In the genomic region with DNA sequence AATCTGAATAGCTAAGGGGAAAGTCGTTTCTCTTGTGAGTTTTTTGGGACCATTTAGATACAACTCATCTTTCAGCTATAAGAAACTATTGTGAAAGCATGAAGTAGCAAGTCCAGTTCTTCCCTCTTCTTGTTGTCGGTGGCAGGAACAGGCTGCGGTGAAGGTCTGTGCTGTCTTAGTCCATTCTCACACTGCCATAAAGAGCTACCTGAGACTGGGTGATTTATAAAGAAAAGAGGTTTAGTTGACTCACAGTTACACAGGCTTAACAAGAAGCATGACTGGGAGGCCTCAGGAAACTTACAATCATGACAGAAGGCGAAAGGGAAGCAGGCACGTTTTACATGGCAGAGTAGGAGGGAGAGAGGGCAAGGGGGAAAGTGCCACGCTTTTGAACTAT, we compare ENCODE assay signal across 21 cellular contexts.
DNase-seq lines count a peak whose midpoint lies in the region; ATAC-seq and TF ChIP-seq lines count a peak whose summit lies in the region.
"Had no signal": no experiment of that assay in that cellular context is flagged by ENCODE, and none has a peak within 500 bp of the region (broad histone marks: within the 10 kb centered on the region; RNA-seq: fewer than 3 reads in every experiment).

No MANE protein-coding gene starts in this region.

- H3K9me3 ChIP-seq in Loucy (ENCODE audit: insufficient read depth, low read depth, low read length): no peaks in the 10 kb centered on the region
- H3K9me3 ChIP-seq: A549, Peyer's patch had no signal

- intact Hi-C loops in activated CD8-positive, alpha-beta T cell treated with anti-CD3 and anti-CD28 coated beads for 36 hours (cut with micrococcal nuclease): no loop called here

- H3K9me2 ChIP-seq in Loucy (replicated peaks; ENCODE audit: low read depth, low read length): no peaks in the 10 kb centered on the region

- H2AFZ ChIP-seq in Loucy (ENCODE audit: low read length): peak overlapping the region; percentile 64

- no peaks in the 10 kb centered on the region for H3K36me3 Mint-ChIP-seq in activated CD8-positive, alpha-beta T cell treated with anti-CD3 and anti-CD28 coated beads for 36 hours (ENCODE audit: low read depth)
- H3K36me3 Mint-ChIP-seq in activated CD8-positive, alpha-beta T cell treated with anti-CD3 and anti-CD28 coated beads, Interleukin-2, amount 10 ng/mL, durations not matched to agents 7 days and 5 days (ENCODE audit: low read depth): peaks cover 3% of the 10 kb centered on the region
- H3K36me3 Mint-ChIP-seq in mesothelial cell of epicardium: no peaks in the 10 kb centered on the region
- H3K36me3 Mint-ChIP-seq: CD14-positive monocyte had no signal

- CTCF ChIA-PET in activated CD8-positive, alpha-beta T cell treated with anti-CD3 and anti-CD28 coated beads for 36 hours (lab: Charles Lee): no interaction called here
- CTCF ChIA-PET in activated CD8-positive, alpha-beta T cell treated with anti-CD3 and anti-CD28 coated beads, Interleukin-2, amount 10 ng/mL, durations not matched to agents 7 days and 5 days (lab: Charles Lee): no interaction called here

- POLR2A ChIA-PET in activated CD8-positive, alpha-beta T cell treated with anti-CD3 and anti-CD28 coated beads for 36 hours (lab: Charles Lee): interaction anchor here (0.6 to 1.0 kb wide), 2 partner anchors 15 to 79 kb away, joined by 4 read pairs; no protein-coding TSS in a partner anchor
- POLR2A ChIA-PET in activated CD8-positive, alpha-beta T cell treated with anti-CD3 and anti-CD28 coated beads, Interleukin-2, amount 10 ng/mL, durations not matched to agents 7 days and 5 days (lab: Charles Lee): interaction anchor here (0.6 kb wide), 1 partner anchor 15 kb away, joined by 3 read pairs; no protein-coding TSS in a partner anchor

- peaks cover 13% of the 10 kb centered on the region for H3K4me1 ChIP-seq in Loucy (ENCODE audit: insufficient read depth, low read length, poor library complexity, severe bottlenecking)
- H3K4me1 ChIP-seq: A549, Peyer's patch had no signal

- H3K4me3 Mint-ChIP-seq in activated CD8-positive, alpha-beta T cell treated with anti-CD3 and anti-CD28 coated beads for 36 hours: no peak overlapping the region
- H3K4me3 Mint-ChIP-seq in activated CD8-positive, alpha-beta T cell treated with anti-CD3 and anti-CD28 coated beads, Interleukin-2, amount 10 ng/mL, durations not matched to agents 7 days and 5 days: no peak overlapping the region
- H3K4me3 Mint-ChIP-seq in mesothelial cell of epicardium: no peak overlapping the region
- H3K4me3 Mint-ChIP-seq: B cell, CD14-positive monocyte had no signal

- no peak overlapping the region for H3K4me3 ChIP-seq in Loucy (ENCODE audit: low read length, poor library complexity, severe bottlenecking)
- H3K4me3 ChIP-seq: A549, Peyer's patch had no signal

- no peaks in the 10 kb centered on the region for H3K27me3 Mint-ChIP-seq in activated CD8-positive, alpha-beta T cell treated with anti-CD3 and anti-CD28 coated beads for 36 hours
- no peaks in the 10 kb centered on the region for H3K27me3 Mint-ChIP-seq in activated CD8-positive, alpha-beta T cell treated with anti-CD3 and anti-CD28 coated beads, Interleukin-2, amount 10 ng/mL, durations not matched to agents 7 days and 5 days (ENCODE audit: low read depth)
- no peaks in the 10 kb centered on the region for H3K27me3 Mint-ChIP-seq in mesothelial cell of epicardium (ENCODE audit: low read depth)

- H4K20me1 ChIP-seq in Loucy (ENCODE audit: insufficient read depth, low read length, poor library complexity, severe bottlenecking): no peaks in the 10 kb centered on the region

- H3F3A ChIP-seq in Loucy (ENCODE audit: low read depth): no peaks in the 10 kb centered on the region

- DNase-seq in activated CD8-positive, alpha-beta T cell treated with anti-CD3 and anti-CD28 coated beads for 36 hours: no peak
- DNase-seq in activated CD8-positive, alpha-beta T cell treated with anti-CD3 and anti-CD28 coated beads, Interleukin-2, amount 10 ng/mL, durations not matched to agents 7 days and 5 days: no peak
- peak; percentile 12 for DNase-seq in stimulated activated CD4-positive, alpha-beta T cell treated with anti-CD3 and anti-CD28 coated beads, Interleukin-15, amount 100 ng/mL, for 24 hours
- no peak for DNase-seq in stimulated activated CD4-positive, alpha-beta T cell treated with anti-CD3 and anti-CD28 coated beads, Interleukin-2, amount 100 ng/mL, for 48 hours
- no peak for DNase-seq in mesothelial cell of epicardium (ENCODE audit: low spot score in 2 of 2, unreplicated experiment in 2 of 2)
- no peak for DNase-seq in OCI-M1 (lab: John Stamatoyannopoulos, UW)
- DNase-seq: GDM1, IMR-90, MV-4-11, NCI-H1105 treated with DMSO at 0.1 percent for 48 hours, NCI-H2029 treated with DMSO at 0.1 percent for 48 hours, NCI-H345, NCI-H524, NCI-H774, Peyer's patch had no signal

- peaks cover 7% of the 10 kb centered on the region for H3K9me3 Mint-ChIP-seq in activated CD8-positive, alpha-beta T cell treated with anti-CD3 and anti-CD28 coated beads for 36 hours
- H3K9me3 Mint-ChIP-seq in activated CD8-positive, alpha-beta T cell treated with anti-CD3 and anti-CD28 coated beads, Interleukin-2, amount 10 ng/mL, durations not matched to agents 7 days and 5 days (ENCODE audit: insufficient read depth): no peaks in the 10 kb centered on the region
- H3K9me3 Mint-ChIP-seq in mesothelial cell of epicardium: no peaks in the 10 kb centered on the region

- peak overlapping the region; percentile 26 for H3K27ac Mint-ChIP-seq in activated CD8-positive, alpha-beta T cell treated with anti-CD3 and anti-CD28 coated beads for 36 hours
- H3K27ac Mint-ChIP-seq in activated CD8-positive, alpha-beta T cell treated with anti-CD3 and anti-CD28 coated beads, Interleukin-2, amount 10 ng/mL, durations not matched to agents 7 days and 5 days: no peak overlapping the region
- H3K27ac Mint-ChIP-seq in mesothelial cell of epicardium: peak overlapping the region; percentile 88
- H3K27ac Mint-ChIP-seq: B cell, CD14-positive monocyte had no signal

- H3K4me2 ChIP-seq in Loucy (ENCODE audit: low read depth, low read length, poor library complexity, severe bottlenecking): no peak overlapping the region
- H3K4me2 ChIP-seq: A549, KMS-11 had no signal

- H3K4me1 Mint-ChIP-seq in activated CD8-positive, alpha-beta T cell treated with anti-CD3 and anti-CD28 coated beads for 36 hours (ENCODE audit: low read depth): peaks cover 32% of the 10 kb centered on the region
- peaks cover 9% of the 10 kb centered on the region for H3K4me1 Mint-ChIP-seq in activated CD8-positive, alpha-beta T cell treated with anti-CD3 and anti-CD28 coated beads, Interleukin-2, amount 10 ng/mL, durations not matched to agents 7 days and 5 days (ENCODE audit: low read depth)
- peaks cover 52% of the 10 kb centered on the region for H3K4me1 Mint-ChIP-seq in mesothelial cell of epicardium
- H3K4me1 Mint-ChIP-seq: B cell, CD14-positive monocyte had no signal

- H3K27me3 ChIP-seq in Loucy (ENCODE audit: insufficient read depth, low read length, poor library complexity, severe bottlenecking): no peaks in the 10 kb centered on the region
- H3K27me3 ChIP-seq: Peyer's patch had no signal

- no peak overlapping the region for H3K9ac ChIP-seq in Loucy (ENCODE audit: low read depth, low read length, poor library complexity, severe bottlenecking)
- H3K9ac ChIP-seq: KMS-11 had no signal

- TF ChIP-seq CTCF in activated CD8-positive, alpha-beta T cell treated with anti-CD3 and anti-CD28 coated beads for 36 hours (IDR thresholded peaks at IDR 0.05): no peak
- no peak for TF ChIP-seq CTCF in Loucy (conservative IDR thresholded peaks at IDR 0.05; ENCODE audit: low read length)
- TF ChIP-seq CTCF in mesothelial cell of epicardium (IDR thresholded peaks at IDR 0.05; ENCODE audit: unreplicated experiment): no peak

- no peak for ATAC-seq in activated CD8-positive, alpha-beta T cell treated with anti-CD3 and anti-CD28 coated beads for 36 hours
- no peak for ATAC-seq in activated CD8-positive, alpha-beta T cell treated with anti-CD3 and anti-CD28 coated beads, Interleukin-2, amount 10 ng/mL, durations not matched to agents 7 days and 5 days
- no peak for ATAC-seq in GM18858 (IDR thresholded peaks at IDR 0.05; ENCODE audit: unreplicated experiment)
- ATAC-seq: A549 had no signal

- H3K36me3 ChIP-seq in Loucy (ENCODE audit: insufficient read depth, low read length): no peaks in the 10 kb centered on the region
- H3K36me3 ChIP-seq: Peyer's patch had no signal

- no peaks in the 10 kb centered on the region for H3K79me2 ChIP-seq in Loucy (ENCODE audit: insufficient read depth, low read length)
